ENCODE assay signal across 1 cellular context in the genomic region with DNA sequence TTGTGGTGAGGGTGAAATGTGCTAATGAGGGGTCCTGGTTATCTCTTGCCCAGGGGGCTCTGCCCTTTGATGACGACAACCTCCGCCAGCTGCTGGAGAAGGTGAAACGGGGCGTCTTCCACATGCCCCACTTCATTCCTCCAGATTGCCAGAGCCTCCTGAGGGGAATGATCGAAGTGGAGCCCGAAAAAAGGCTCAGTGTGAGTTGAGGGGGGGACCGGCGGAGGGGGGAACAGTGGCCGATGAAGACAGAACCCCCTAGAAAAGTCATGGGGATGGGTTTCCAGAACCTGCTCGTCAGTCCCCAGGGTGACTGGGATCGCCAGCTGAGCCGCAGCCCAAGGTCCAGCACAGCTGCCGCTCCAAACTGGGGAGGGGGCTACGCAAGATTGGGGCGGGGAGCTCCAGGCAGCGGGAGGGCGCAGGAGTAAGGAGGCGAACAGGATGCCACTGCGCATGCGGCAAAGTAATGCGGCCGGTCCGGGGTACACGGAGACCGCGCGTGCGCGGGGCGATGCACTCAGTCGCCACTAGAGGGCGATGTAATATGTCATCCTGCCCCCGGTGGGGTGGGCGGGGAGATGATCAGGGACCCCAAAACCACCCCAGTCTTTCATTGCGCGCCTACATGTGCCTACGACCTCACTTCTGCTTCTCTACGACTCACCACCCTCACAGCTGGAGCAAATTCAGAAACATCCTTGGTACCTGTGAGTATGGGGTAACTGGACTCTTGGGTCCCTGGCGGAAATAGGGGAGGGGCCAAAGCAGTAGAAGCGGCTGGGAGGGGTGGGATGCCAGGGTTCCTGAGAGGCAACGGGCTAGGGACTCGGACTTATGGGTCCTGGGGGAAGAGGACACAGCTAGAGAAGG.
TF ChIP-seq lines count a peak whose summit lies in the region.

No MANE protein-coding gene starts in this region.

TF ChIP-seq in K562, 482 proteins besides CTCF, POLR2A, EP300 and RAD21 (continued from another document):
- TF ChIP-seq NR4A1 (CRISPR knock-in tag; IDR thresholded peaks at IDR 0.05) (no peak), NR4A1 (tag; IDR thresholded peaks at IDR 0.05) (no peak), MCM5 (IDR thresholded peaks at IDR 0.05; ENCODE audit: low read depth) (no peak), ELF4 (CRISPR knock-in tag; IDR thresholded peaks at IDR 0.05) (no peak), KLF16 (IDR thresholded peaks at IDR 0.05) (0 out of 2 replicates have a peak, but pooled peaks have one; percentile 22), MITF (IDR thresholded peaks at IDR 0.05) (no peak), RB1 (IDR thresholded peaks at IDR 0.05; ENCODE audit: low read depth) (0 out of 2 replicates have a peak, but pooled peaks have one; percentile 42), ZNF740 (CRISPR knock-in tag; IDR thresholded peaks at IDR 0.05) (no peak), ZNF740 (tag; IDR thresholded peaks at IDR 0.05) (0 out of 4 replicates have a peak, but pooled peaks of 1 of the 2 experiments have one; percentile 55), POLR3G (IDR thresholded peaks at IDR 0.05; ENCODE audit: extremely low read depth, insufficient read length, insufficient replicate concordance) (no peak), YY1 (IDR thresholded peaks at IDR 0.05; ENCODE audit: borderline replicate concordance in 1 of 3, control insufficient read depth in 1 of 3, extremely low read depth in 1 of 3, insufficient read depth in 3 of 3, insufficient read length in 1 of 3, insufficient replicate concordance in 2 of 3, low read depth in 1 of 3, low read length in 2 of 3) (peak in 2 of 3 experiments; percentile 20 to 44), ZBTB26 (CRISPR knock-in tag; IDR thresholded peaks at IDR 0.05) (no peak)
